18 cellular contexts compared by ENCODE assay signal in the genomic region with DNA sequence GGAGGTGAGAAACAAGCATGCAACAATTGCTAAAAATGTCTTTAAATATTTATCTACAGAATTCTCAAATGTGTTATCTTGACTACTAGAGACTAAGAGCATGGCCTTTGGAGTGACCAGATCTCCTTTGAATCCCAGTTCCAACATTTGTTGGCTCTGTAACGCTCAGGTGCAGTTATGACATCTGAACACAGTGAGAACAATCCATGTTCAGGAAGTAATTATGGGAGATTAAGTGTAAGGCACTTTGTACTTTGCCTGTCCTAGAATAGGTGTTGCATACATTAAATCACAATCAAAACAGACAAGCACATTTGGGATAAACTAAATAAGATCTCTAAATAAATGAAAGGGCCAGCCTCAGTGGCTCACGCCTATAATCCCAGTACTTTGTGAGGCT.
DNase-seq lines count a peak whose midpoint lies in the region; ATAC-seq, FAIRE-seq and TF ChIP-seq lines count a peak whose summit lies in the region.
"Had no signal": no experiment of that assay in that cellular context is flagged by ENCODE, and none has a peak within 500 bp of the region (broad histone marks: within the 10 kb centered on the region; RNA-seq: fewer than 3 reads in every experiment).

No MANE protein-coding gene starts in this region.

- H3K36me3 ChIP-seq in mucosa of descending colon (ENCODE audit: low read depth) = no peaks in the 10 kb centered on the region
- no peaks in the 10 kb centered on the region for H3K36me3 ChIP-seq in A673 (ENCODE audit: insufficient read depth, low read length, poor library complexity, severe bottlenecking)
- H3K36me3 ChIP-seq: BLaER1 had no signal

- no peaks in the 10 kb centered on the region for H3K27me3 ChIP-seq in A673 (replicated peaks; ENCODE audit: insufficient read depth, low read depth, low read length, poor library complexity)
- H3K27me3 ChIP-seq: BLaER1 had no signal

- no TSS peak for BruUV-seq in A673 (replicated peaks; lab: Mats Ljungman, UMichigan)

- POLR2A ChIA-PET in A673 (lab: Charles Lee; ENCODE audit: low non-redundant PET) = no interaction called here

- intact Hi-C loops in mucosa of descending colon (cut with DNase I, micrococcal nuclease) (no loop called here), A673 (cut with micrococcal nuclease; ENCODE audit: unreplicated experiment) (no loop called here)

- H3K27ac ChIP-seq in VCaP (peak overlapping the region; percentile 66), A673 (ENCODE audit: low read depth, low read length, poor library complexity, severe bottlenecking) (no peak overlapping the region)
- H3K27ac ChIP-seq: BLaER1 had no signal

- DNase-seq in D721Med (ENCODE audit: insufficient read length, low spot score) (no peak), NCI-H146 treated with DMSO at 0.1 percent for 48 hours (lab: John Stamatoyannopoulos, UW; ENCODE audit: unreplicated experiment) (peak; percentile 54), mucosa of descending colon (no peak), A673 (ENCODE audit: low spot score) (no peak), ACHN (no peak)
- DNase-seq: CD4-positive, alpha-beta memory T cell; DMS79 treated with DMSO at 0.1 percent for 48 hours; GF-D8; GOT3; H7; HFFc6; IMR-90 had no signal

- H3K4me1 ChIP-seq in mucosa of descending colon (ENCODE audit: low read depth) (no peaks in the 10 kb centered on the region), A673 (ENCODE audit: insufficient read depth, low read length, poor library complexity, severe bottlenecking) (peaks cover 3% of the 10 kb centered on the region)
- H3K4me1 ChIP-seq: BLaER1 had no signal

- peak; percentile 81 for FAIRE-seq in D721Med (lab: Jason Lieb, UNC)
- FAIRE-seq: A204.1, HTR-8/SVneo had no signal

- ATAC-seq in mucosa of descending colon (peak; percentile 71), GM21423 (IDR thresholded peaks at IDR 0.05; ENCODE audit: unreplicated experiment) (no peak)
- ATAC-seq: HCT116 had no signal

- no peaks in the 10 kb centered on the region for H3K9me3 ChIP-seq in mucosa of descending colon
- no peaks in the 10 kb centered on the region for H3K9me3 ChIP-seq in A673 (ENCODE audit: low read depth, low read length, poor library complexity, severe bottlenecking)

- CTCF ChIA-PET in A673 (lab: Charles Lee) = no interaction called here

- TF ChIP-seq CTCF in D721Med (IDR thresholded peaks at IDR 0.05; ENCODE audit: insufficient read depth, missing control alignments) (no peak), VCaP (conservative IDR thresholded peaks at IDR 0.05) (no peak), mucosa of descending colon (IDR thresholded peaks at IDR 0.05) (no peak), A673 (conservative IDR thresholded peaks at IDR 0.05; ENCODE audit: low read depth, low read length) (no peak)

- H3K4me3 ChIP-seq in mucosa of descending colon (no peak overlapping the region), A673 (ENCODE audit: low read depth, low read length, poor library complexity, severe bottlenecking) (no peak overlapping the region)
- H3K4me3 ChIP-seq: BLaER1 had no signal

- in situ Hi-C loops in ACHN (cut with HindIII; ENCODE audit: low pct_ligation_motif_present, low pct_unique_long_range_greater_than_20kb, low sequenced_read_pairs) = no loop called here
